In the genomic region with DNA sequence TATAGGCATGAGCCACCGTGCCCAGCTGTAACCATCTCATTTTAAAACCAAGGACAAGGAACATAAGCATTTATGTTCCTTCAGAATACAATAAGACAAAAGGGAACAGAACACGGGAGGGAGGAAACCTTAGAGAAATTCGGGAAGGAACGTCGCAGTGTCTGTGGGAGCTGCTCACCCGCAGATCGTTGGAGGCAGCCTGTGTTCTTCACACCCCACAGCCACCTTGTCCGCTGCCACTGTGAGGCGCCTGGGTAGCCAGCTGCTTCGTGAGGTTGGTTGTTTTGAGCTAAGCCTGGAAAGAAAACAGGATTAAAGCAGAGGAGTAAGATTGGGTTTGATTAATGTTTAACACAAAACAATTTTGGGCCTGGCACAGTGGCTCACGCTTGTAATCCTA, we compare ENCODE assay signal across 25 cellular contexts.
"Had no signal": no experiment of that assay in that cellular context is flagged by ENCODE, and none has a peak within 500 bp of the region (broad histone marks: within the 10 kb centered on the region; RNA-seq: fewer than 3 reads in every experiment).

No MANE protein-coding gene starts in this region.

- DNase-seq: effector CD4-positive, alpha-beta T cell; foreskin keratinocyte; hypothalamus; mesenchymal stem cell; naive thymus-derived CD8-positive, alpha-beta T cell; right lobe of liver; small intestine; stimulated activated CD4-positive, alpha-beta T cell treated with anti-CD3 and anti-CD28 coated beads, Interleukin-15, amount 100 ng/mL, for 24 hours; stimulated activated CD4-positive, alpha-beta T cell treated with anti-CD3 and anti-CD28 coated beads, Interleukin-2, amount 100 ng/mL, for 48 hours; stimulated activated naive B cell treated with anti-CD40 and anti-IgM and Interleukin-4, amounts not matched to agents 10 μg/mL and 1 μg/mL and 100 μg/mL, for 72 hours; upper lobe of left lung had no signal

- H3K4me1 Mint-ChIP-seq: naive thymus-derived CD8-positive, alpha-beta T cell had no signal

- H3K36me3 ChIP-seq: gastroesophageal sphincter, neutrophil, pancreas, right lobe of liver, thoracic aorta, tibial nerve, upper lobe of left lung had no signal

- H3K27ac Mint-ChIP-seq: mesothelial cell of epicardium; naive thymus-derived CD8-positive, alpha-beta T cell; stimulated activated naive B cell treated with anti-CD40 and anti-IgM and Interleukin-4, amounts not matched to agents 10 μg/mL and 1 μg/mL and 100 μg/mL, for 72 hours; stimulated activated naive CD8-positive, alpha-beta T cell treated with anti-CD3 and anti-CD28 coated beads, Interleukin-15, Interleukin-2, amounts not matched to agents 100 ng/mL and 50 ng/mL, for 24 hours had no signal

- H3K36me3 Mint-ChIP-seq: naive thymus-derived CD8-positive, alpha-beta T cell; stimulated activated naive B cell treated with anti-CD40 and anti-IgM and Interleukin-4, amounts not matched to agents 10 μg/mL and 1 μg/mL and 100 μg/mL, for 72 hours had no signal

- H3K9me3 Mint-ChIP-seq: stimulated activated naive CD8-positive, alpha-beta T cell treated with anti-CD3 and anti-CD28 coated beads, Interleukin-15, Interleukin-2, amounts not matched to agents 100 ng/mL and 50 ng/mL, for 24 hours had no signal

- ATAC-seq: esophagus mucosa; foreskin keratinocyte; gastroesophageal sphincter; left lobe of liver; naive thymus-derived CD8-positive, alpha-beta T cell; pancreas; right lobe of liver; stimulated activated naive B cell treated with anti-CD40 and anti-IgM and Interleukin-4, amounts not matched to agents 10 μg/mL and 1 μg/mL and 100 μg/mL, for 72 hours had no signal

- FAIRE-seq: colon, keratinocyte, pancreas, small intestine, urothelium cell line had no signal

- H3K4me3 ChIP-seq: dorsolateral prefrontal cortex, gastroesophageal sphincter, pancreas, right lobe of liver, thoracic aorta, tibial nerve, upper lobe of left lung had no signal

- H3K9me3 ChIP-seq: gastroesophageal sphincter, neutrophil, pancreas, right lobe of liver, thoracic aorta had no signal

- H3K27ac ChIP-seq: epithelial cell of prostate, foreskin keratinocyte, gastroesophageal sphincter, neutrophil, pancreas, right lobe of liver, thoracic aorta, tibial nerve, upper lobe of left lung had no signal

- H3K4me3 Mint-ChIP-seq: mesothelial cell of epicardium; naive thymus-derived CD8-positive, alpha-beta T cell; stimulated activated naive B cell treated with anti-CD40 and anti-IgM and Interleukin-4, amounts not matched to agents 10 μg/mL and 1 μg/mL and 100 μg/mL, for 72 hours; stimulated activated naive CD8-positive, alpha-beta T cell treated with anti-CD3 and anti-CD28 coated beads, Interleukin-15, Interleukin-2, amounts not matched to agents 100 ng/mL and 50 ng/mL, for 24 hours had no signal

- H3K4me1 ChIP-seq: pancreas, right lobe of liver, tibial nerve, upper lobe of left lung had no signal

- H3K27me3 ChIP-seq: dorsolateral prefrontal cortex, foreskin keratinocyte, gastroesophageal sphincter, neutrophil, pancreas, right lobe of liver, tibial nerve, upper lobe of left lung had no signal

- H3K27me3 Mint-ChIP-seq: stimulated activated naive B cell treated with anti-CD40 and anti-IgM and Interleukin-4, amounts not matched to agents 10 μg/mL and 1 μg/mL and 100 μg/mL, for 72 hours; stimulated activated naive CD8-positive, alpha-beta T cell treated with anti-CD3 and anti-CD28 coated beads, Interleukin-15, Interleukin-2, amounts not matched to agents 100 ng/mL and 50 ng/mL, for 24 hours had no signal
